ENCODE assay signal across 15 cellular contexts in the genomic region with DNA sequence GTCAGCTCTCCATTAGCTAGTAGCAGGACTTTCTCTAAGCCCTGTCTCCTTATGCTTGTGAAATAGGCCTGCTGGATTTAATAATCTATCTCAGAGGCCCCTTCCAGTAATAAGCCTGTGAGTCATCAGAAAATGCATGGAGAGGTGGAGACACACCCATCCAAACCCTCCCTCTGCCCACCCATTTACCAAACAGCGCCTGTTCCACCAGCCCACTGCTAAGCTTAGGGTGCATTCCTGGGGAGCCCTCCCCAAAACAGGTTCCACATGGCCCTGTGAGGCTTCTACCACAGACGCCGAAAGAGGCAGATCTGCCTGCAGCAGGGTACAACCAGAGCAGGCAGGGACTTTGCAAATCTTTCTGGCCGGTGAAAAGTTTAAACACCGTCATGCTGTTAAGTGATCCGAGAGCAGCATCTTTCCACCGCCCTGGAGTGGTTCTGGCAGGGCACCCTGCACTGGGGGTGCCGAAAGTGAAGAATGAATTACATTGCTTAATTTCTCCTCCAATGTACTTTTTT.
DNase-seq lines count a peak whose midpoint lies in the region; ATAC-seq and TF ChIP-seq lines count a peak whose summit lies in the region.
"Had no signal": no experiment of that assay in that cellular context is flagged by ENCODE, and none has a peak within 500 bp of the region (broad histone marks: within the 10 kb centered on the region; RNA-seq: fewer than 3 reads in every experiment).

No MANE protein-coding gene starts in this region.

- in situ Hi-C loops in gastrocnemius medialis (cut with MboI; ENCODE audit: low sequenced_read_pairs in 4 of 4): no loop called here

- H3K27ac Mint-ChIP-seq in CD14-positive monocyte: peak overlapping the region in 4 of 7 donors; percentile 8 to 33 (median 24)
- H3K27ac Mint-ChIP-seq: CD4-positive, alpha-beta T cell had no signal

- CTCF ChIA-PET in RWPE1 (lab: Yijun Ruan, JAX): no interaction called here

- peaks cover 8 to 10% of the 10 kb centered on the region in 2 donors for H3K36me3 Mint-ChIP-seq in CD14-positive monocyte

- H3K4me1 Mint-ChIP-seq in CD14-positive monocyte: peaks cover 51% of the 10 kb centered on the region
- H3K4me1 Mint-ChIP-seq: neural crest cell had no signal

- peaks cover 0 to 1% (median 0%) of the 10 kb centered on the region in 7 donors for H3K9me3 Mint-ChIP-seq in CD14-positive monocyte
- H3K9me3 Mint-ChIP-seq: CD4-positive, alpha-beta T cell; neural crest cell had no signal

- no peak for DNase-seq in CD14-positive monocyte (ENCODE audit: low spot score)
- DNase-seq in RWPE1 (ENCODE audit: low spot score): peak; percentile 32
- DNase-seq in foreskin keratinocyte: no peak
- no peak for DNase-seq in gastrocnemius medialis
- DNase-seq in SW 1271 (lab: John Stamatoyannopoulos, UW): no peak
- DNase-seq in NCI-H2107 (lab: John Stamatoyannopoulos, UW): no peak
- DNase-seq in effector CD8-positive, alpha-beta T cell (lab: John Stamatoyannopoulos, UW): no peak
- DNase-seq: anterior cingulate cortex; CD4-positive, alpha-beta T cell; Karpas-422; NCI-H345; SHP77 had no signal

- H3K4me1 ChIP-seq in foreskin keratinocyte: no peaks in the 10 kb centered on the region
- no peaks in the 10 kb centered on the region for H3K4me1 ChIP-seq in gastrocnemius medialis

- intact Hi-C loops in CD14-positive monocyte (cut with micrococcal nuclease) (no loop called here), gastrocnemius medialis (cut with DNase I; ENCODE audit: low total_unique reads) (no loop called here)

- H3K27me3 ChIP-seq in foreskin keratinocyte (no peaks in the 10 kb centered on the region), gastrocnemius medialis (no peaks in the 10 kb centered on the region)

- no peak for TF ChIP-seq POLR2A in gastrocnemius medialis (IDR thresholded peaks at IDR 0.05)

- POLR2A ChIA-PET in RWPE1 (lab: Yijun Ruan, JAX; ENCODE audit: low non-redundant PET): no interaction called here

- TF ChIP-seq CTCF in CD14-positive monocyte (IDR thresholded peaks at IDR 0.05): no peak
- no peak for TF ChIP-seq CTCF in RWPE1 (conservative IDR thresholded peaks at IDR 0.05; ENCODE audit: low read depth)
- no peak for TF ChIP-seq CTCF in foreskin keratinocyte (conservative IDR thresholded peaks at IDR 0.05)
- TF ChIP-seq CTCF in gastrocnemius medialis (IDR thresholded peaks at IDR 0.05 in 4 of 5, conservative IDR thresholded peaks at IDR 0.05 in 1 of 5): no peak

- H3K27me3 Mint-ChIP-seq in CD14-positive monocyte (ENCODE audit: low read depth in 3 of 3): peaks cover 0 to 3% (median 2%) of the 10 kb centered on the region in 3 donors
- H3K27me3 Mint-ChIP-seq: CD4-positive, alpha-beta T cell had no signal

- H3K4me3 Mint-ChIP-seq in CD14-positive monocyte: no peak overlapping the region
- H3K4me3 Mint-ChIP-seq: CD4-positive, alpha-beta T cell; neural crest cell had no signal

- no peaks in the 10 kb centered on the region for H3K9me3 ChIP-seq in gastrocnemius medialis

- H3K4me3 ChIP-seq in gastrocnemius medialis: no peak overlapping the region

- ATAC-seq in foreskin keratinocyte: peak; percentile 56
- peak; percentile 30 to 54 for ATAC-seq in gastrocnemius medialis
- no peak for ATAC-seq in GM21360 (IDR thresholded peaks at IDR 0.05; ENCODE audit: unreplicated experiment)

- no peaks in the 10 kb centered on the region for H3K36me3 ChIP-seq in gastrocnemius medialis

- H3K27ac ChIP-seq in RWPE1: peak overlapping the region; percentile 76
- H3K27ac ChIP-seq in foreskin keratinocyte: no peak overlapping the region
- H3K27ac ChIP-seq in gastrocnemius medialis: no peak overlapping the region
- H3K27ac ChIP-seq: VCaP had no signal
